Comparison of ENCODE assay signal across 8 cellular contexts in the genomic region with DNA sequence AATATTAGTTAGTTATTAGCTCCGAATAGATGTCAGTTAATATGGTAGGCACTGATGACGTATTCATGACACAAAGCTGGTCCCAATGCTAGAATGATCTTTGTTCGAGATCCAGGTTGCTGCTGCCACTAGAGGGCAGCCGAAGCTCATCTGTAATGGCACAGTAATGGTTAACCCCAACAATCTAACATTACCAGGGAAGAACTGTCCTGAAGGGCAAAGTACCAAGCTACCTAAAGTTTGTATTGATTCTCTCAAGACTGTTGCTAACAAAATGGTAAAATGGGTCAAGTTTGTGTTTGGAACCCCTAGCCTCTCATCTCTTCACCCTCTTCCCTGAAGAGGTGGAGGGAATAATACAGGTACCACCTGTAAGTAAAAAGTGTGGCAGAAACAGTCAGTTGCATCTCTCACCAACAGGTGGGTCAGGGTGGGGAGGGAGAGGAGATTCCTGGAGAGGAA. TPM values are rescaled to one million over a fixed set of nuclear protein-coding genes. Genes with fewer than 3 reads are reported as not detected.
DNase-seq lines count a peak whose midpoint lies in the region; ATAC-seq, FAIRE-seq and TF ChIP-seq lines count a peak whose summit lies in the region.
"Not testable (repeated sequence)": the region's sequence is repeated elsewhere in the genome, so short reads cannot be mapped to it uniquely, and the experiment has no call there.

No MANE protein-coding gene starts in this region.

- H3K36me3 Mint-ChIP-seq in CD4-positive, alpha-beta memory T cell; HFFc6 (ENCODE audit: low read depth): not testable (repeated sequence)

- not testable (repeated sequence) for H3K4me3 Mint-ChIP-seq in CD4-positive, alpha-beta memory T cell; HFFc6

- H3K4me3 ChIP-seq in CD4-positive, alpha-beta memory T cell (ENCODE audit: low read length in 2 of 2); WERI-Rb-1 (ENCODE audit: low read depth, low read length); dorsolateral prefrontal cortex; kidney (ENCODE audit: low read length in 2 of 2); retinal pigment epithelial cell (ENCODE audit: low read length): not testable (repeated sequence)

- H3K27me3 Mint-ChIP-seq in CD4-positive, alpha-beta memory T cell; HFFc6 (ENCODE audit: insufficient read depth): not testable (repeated sequence)

- peak in 3 of 5 donors; percentile 11 to 21 (median 19) for DNase-seq in CD4-positive, alpha-beta memory T cell
- not testable (repeated sequence) for DNase-seq in HFFc6; WERI-Rb-1; dorsolateral prefrontal cortex; kidney; retinal pigment epithelial cell (ENCODE audit: low read depth)

- peak; percentile 72 for ATAC-seq in GM19025 (IDR thresholded peaks at IDR 0.05; ENCODE audit: low read depth, unreplicated experiment)
- peak; percentile 60 for ATAC-seq in HG03457 (IDR thresholded peaks at IDR 0.05; ENCODE audit: unreplicated experiment)

- FAIRE-seq in kidney (lab: Jason Lieb, UNC) = peak; percentile 39

- intact Hi-C loops in CD4-positive, alpha-beta memory T cell (cut with micrococcal nuclease); dorsolateral prefrontal cortex (cut with DNase I); kidney (cut with DNase I): not testable (repeated sequence)

- CTCF ChIA-PET in CD4-positive, alpha-beta memory T cell (lab: Charles Lee; ENCODE audit: partially characterized antibody) = interaction anchor here (1.7 kb wide), 1 partner anchor 309 kb away, joined by 3 read pairs; no protein-coding TSS in a partner anchor

- not testable (repeated sequence) for H3K4me1 Mint-ChIP-seq in CD4-positive, alpha-beta memory T cell; HFFc6 (ENCODE audit: low read depth)

- H3K4me1 ChIP-seq in CD4-positive, alpha-beta memory T cell (ENCODE audit: insufficient read depth, low read length); kidney (ENCODE audit: control insufficient read depth in 1 of 2, insufficient read depth in 1 of 2, low read depth in 1 of 2, low read length in 2 of 2): not testable (repeated sequence)

- TF ChIP-seq CTCF in HFFc6 (IDR thresholded peaks at IDR 0.05) (peak; percentile 79), WERI-Rb-1 (IDR thresholded peaks at IDR 0.05; ENCODE audit: low read depth, low read length) (0 out of 2 replicates have a peak, but pooled peaks have one; percentile 2), dorsolateral prefrontal cortex (IDR thresholded peaks at IDR 0.05 in 54 of 56, conservative IDR thresholded peaks at IDR 0.05 in 2 of 56; ENCODE audit: low read depth in 1 of 56, partially characterized antibody in 56 of 56) (peak in 54 of 56 donors; percentile 16 to 65 (median 48)), retinal pigment epithelial cell (conservative IDR thresholded peaks at IDR 0.05; ENCODE audit: low read depth, low read length) (peak; percentile 30)
- TF ChIP-seq CTCF in kidney (IDR thresholded peaks at IDR 0.05; ENCODE audit: borderline replicate concordance, extremely low read depth, insufficient read depth) = not testable (repeated sequence)

- not testable (repeated sequence) for H3K27ac ChIP-seq in CD4-positive, alpha-beta memory T cell (ENCODE audit: low read depth, low read length); WERI-Rb-1; kidney (ENCODE audit: low read depth in 2 of 2, low read length in 2 of 2)
- peak overlapping the region in 2 of 59 donors; percentile 57 to 70 for H3K27ac ChIP-seq in dorsolateral prefrontal cortex

- not testable (repeated sequence) for H3K9me3 ChIP-seq in CD4-positive, alpha-beta memory T cell (ENCODE audit: control insufficient read depth in 1 of 2, low read length in 2 of 2); WERI-Rb-1 (ENCODE audit: severe bottlenecking); kidney (ENCODE audit: control insufficient read depth in 1 of 2, low read length in 2 of 2)

- H3K9ac ChIP-seq in kidney (ENCODE audit: low read length in 2 of 2) = not testable (repeated sequence)

- H3K27ac Mint-ChIP-seq in CD4-positive, alpha-beta memory T cell; HFFc6: not testable (repeated sequence)

- H3K36me3 ChIP-seq in CD4-positive, alpha-beta memory T cell (ENCODE audit: insufficient read depth, low read length); WERI-Rb-1; kidney (ENCODE audit: control insufficient read depth in 1 of 2, insufficient read depth in 2 of 2, low read length in 2 of 2): not testable (repeated sequence)

- not testable (repeated sequence) for H3K27me3 ChIP-seq in CD4-positive, alpha-beta memory T cell (ENCODE audit: insufficient read depth, low read length); WERI-Rb-1 (ENCODE audit: insufficient read depth, low read depth, severe bottlenecking); dorsolateral prefrontal cortex

- not testable (repeated sequence) for H3K9me3 Mint-ChIP-seq in CD4-positive, alpha-beta memory T cell; HFFc6

- POLR2A ChIA-PET in CD4-positive, alpha-beta memory T cell (lab: Charles Lee; ENCODE audit: partially characterized antibody) = not testable (repeated sequence)

RNA-seq across cellular contexts. Expression of a gene that starts 33.6 kb away (rescaled TPM):
- total RNA-seq in CD4-positive, alpha-beta memory T cell = 10 to 100 TPM; 82.3 to 85.3 TPM
- polyA plus RNA-seq in CD4-positive, alpha-beta memory T cell = 10 to 100 TPM in 1 of 2 donors, 1 to 10 TPM in 1; 4.2 to 27.3 TPM
- 10 to 100 TPM; 44.8 to 49.5 (median 45.9) TPM for total RNA-seq in HFFc6 (2021; fragmentation: NEBNext Ultra II Directional; extraction: Animal tissue kit (Norgen Biotek cat#: 25700))
- total RNA-seq in dorsolateral prefrontal cortex = 10 to 100 TPM; 43.0 to 81.9 (median 56.0) TPM
- 47.2 TPM for total RNA-seq in kidney
- polyA plus RNA-seq in kidney (ENCODE audit: insufficient read depth, low read depth, low replicate concordance) = 8.6 TPM

RNA-seq across cellular contexts. Expression of a gene that starts 39.6 kb away (rescaled TPM):
- under 1 TPM in 1 of 2 experiments, not detected in 1; 0.29 TPM for total RNA-seq in CD4-positive, alpha-beta memory T cell
- polyA plus RNA-seq in CD4-positive, alpha-beta memory T cell = under 1 TPM in 1 of 2 donors, not detected in 1; 0.56 TPM
- total RNA-seq in HFFc6 (2021; fragmentation: NEBNext Ultra II Directional; extraction: Animal tissue kit (Norgen Biotek cat#: 25700)) = not detected
- total RNA-seq in dorsolateral prefrontal cortex = under 1 TPM in 26 of 120 experiments, not detected in 94; 0.19 to 0.86 (median 0.44) TPM
- not detected for total RNA-seq in kidney
- not detected for polyA plus RNA-seq in kidney (ENCODE audit: insufficient read depth, low read depth, low replicate concordance)

RNA-seq across cellular contexts. Expression of a gene that starts 57.1 kb away (rescaled TPM):
- total RNA-seq in CD4-positive, alpha-beta memory T cell = 10 to 100 TPM; 26.2 to 30.5 TPM
- polyA plus RNA-seq in CD4-positive, alpha-beta memory T cell = 1 to 10 TPM in 1 of 2 donors, under 1 TPM in 1; 0.15 to 1.5 TPM
- 1 to 10 TPM in 3 of 6 experiments, under 1 TPM in 3; 0.63 to 2.0 (median 1.00) TPM for total RNA-seq in HFFc6 (2021; fragmentation: NEBNext Ultra II Directional; extraction: Animal tissue kit (Norgen Biotek cat#: 25700))
- total RNA-seq in dorsolateral prefrontal cortex = 10 to 100 TPM in 74 of 120 experiments, 1 to 10 TPM in 46; 4.2 to 30.0 (median 11.2) TPM
- 4.3 TPM for total RNA-seq in kidney
- 3.8 TPM for polyA plus RNA-seq in kidney (ENCODE audit: insufficient read depth, low read depth, low replicate concordance)
